Comparison of ENCODE assay signal across 32 cellular contexts in genomic region chr12:49562233-49562632, GRCh38. TPM values are rescaled to one million over a fixed set of nuclear protein-coding genes. Genes with fewer than 3 reads are reported as not detected.
"Had no signal": no experiment of that assay in that cellular context is flagged by ENCODE, and none has a peak within 500 bp of the region (broad histone marks: within the 10 kb centered on the region; RNA-seq: fewer than 3 reads in every experiment).

No MANE protein-coding gene starts in this region.

- ATAC-seq: gastrocnemius medialis; left cardiac atrium; left ventricle myocardium superior; mucosa of descending colon; natural killer cell treated with Interleukin-12 subunit alpha and Interleukin-12 subunit beta and Interleukin-15 and Interleukin-18, amount 100 ng/mL, for 72 hours; pancreas; sciatic nerve; stimulated activated memory B cell treated with anti-CD40 and anti-IgM and Interleukin-4, amounts not matched to agents 10 μg/mL and 1 μg/mL and 100 μg/mL, for 72 hours; WTC11 had no signal

- H3K27me3 Mint-ChIP-seq: activated CD4-positive, alpha-beta T cell treated with anti-CD3 and anti-CD28 coated beads, Interleukin-2, amount 10 ng/mL, durations not matched to agents 7 days and 5 days; activated naive CD4-positive, alpha-beta T cell treated with anti-CD3 and anti-CD28 coated beads, Interleukin-2, amount 10 ng/mL, durations not matched to agents 7 days and 5 days; activated naive CD8-positive, alpha-beta T cell treated with anti-CD3 and anti-CD28 coated beads, Interleukin-2, amount 10 ng/mL, durations not matched to agents 7 days and 5 days; natural killer cell treated with Interleukin-12 subunit alpha and Interleukin-12 subunit beta and Interleukin-15 and Interleukin-18, amount 100 ng/mL, for 72 hours; stimulated activated memory B cell treated with anti-CD40 and anti-IgM and Interleukin-4, amounts not matched to agents 10 μg/mL and 1 μg/mL and 100 μg/mL, for 72 hours had no signal

- H3K9me3 Mint-ChIP-seq: activated CD4-positive, alpha-beta T cell treated with anti-CD3 and anti-CD28 coated beads, Interleukin-2, amount 10 ng/mL, durations not matched to agents 7 days and 5 days; activated naive CD4-positive, alpha-beta T cell treated with anti-CD3 and anti-CD28 coated beads, Interleukin-2, amount 10 ng/mL, durations not matched to agents 7 days and 5 days; activated naive CD8-positive, alpha-beta T cell treated with anti-CD3 and anti-CD28 coated beads, Interleukin-2, amount 10 ng/mL, durations not matched to agents 7 days and 5 days; brain; natural killer cell treated with Interleukin-12 subunit alpha and Interleukin-12 subunit beta and Interleukin-15 and Interleukin-18, amount 100 ng/mL, for 72 hours; stimulated activated memory B cell treated with anti-CD40 and anti-IgM and Interleukin-4, amounts not matched to agents 10 μg/mL and 1 μg/mL and 100 μg/mL, for 72 hours; WTC11 had no signal

- H3K9me3 ChIP-seq: ascending aorta, colonic mucosa, gastrocnemius medialis, mucosa of descending colon, pancreas, prostate gland, suprapubic skin, tibial artery had no signal

- H3K4me3 Mint-ChIP-seq: activated CD4-positive, alpha-beta T cell treated with anti-CD3 and anti-CD28 coated beads, Interleukin-2, amount 10 ng/mL, durations not matched to agents 7 days and 5 days; activated naive CD4-positive, alpha-beta T cell treated with anti-CD3 and anti-CD28 coated beads, Interleukin-2, amount 10 ng/mL, durations not matched to agents 7 days and 5 days; activated naive CD8-positive, alpha-beta T cell treated with anti-CD3 and anti-CD28 coated beads, Interleukin-2, amount 10 ng/mL, durations not matched to agents 7 days and 5 days; natural killer cell treated with Interleukin-12 subunit alpha and Interleukin-12 subunit beta and Interleukin-15 and Interleukin-18, amount 100 ng/mL, for 72 hours; stimulated activated memory B cell treated with anti-CD40 and anti-IgM and Interleukin-4, amounts not matched to agents 10 μg/mL and 1 μg/mL and 100 μg/mL, for 72 hours; WTC11 had no signal

- H3K27ac ChIP-seq: ascending aorta, cardiac muscle cell, colonic mucosa, gastrocnemius medialis, hepatocyte, pancreas, prostate gland, skin epidermis, suprapubic skin, tibial artery had no signal

- DNase-seq: activated CD4-positive, alpha-beta T cell treated with anti-CD3 and anti-CD28 coated beads for 1 hour; activated CD4-positive, alpha-beta T cell treated with anti-CD3 and anti-CD28 coated beads, Interleukin-2, amount 10 ng/mL, durations not matched to agents 7 days and 5 days; activated CD8-positive, alpha-beta memory T cell treated with anti-CD3 and anti-CD28 coated beads for 24 hours; activated gamma-delta T cell; activated naive CD4-positive, alpha-beta T cell treated with anti-CD3 and anti-CD28 coated beads, Interleukin-2, amount 10 ng/mL, durations not matched to agents 7 days and 5 days; activated naive CD8-positive, alpha-beta T cell treated with anti-CD3 and anti-CD28 coated beads, Interleukin-2, amount 10 ng/mL, durations not matched to agents 7 days and 5 days; activated T-cell treated with anti-CD3 and anti-CD28 coated beads, Interleukin-2, amount 50 U/mL, for 1 hour; cerebellar nuclear complex; colonic mucosa; effector memory CD4-positive, alpha-beta T cell; erythroblast; gastrocnemius medialis; mucosa of descending colon; retina; stimulated activated CD4-positive, alpha-beta T cell treated with anti-CD3 and anti-CD28 coated beads, Interleukin-4, amount 100 ng/mL, for 24 hours; T-helper 2 cell; tibial artery had no signal

- H3K27ac Mint-ChIP-seq: activated CD4-positive, alpha-beta T cell treated with anti-CD3 and anti-CD28 coated beads, Interleukin-2, amount 10 ng/mL, durations not matched to agents 7 days and 5 days; activated naive CD4-positive, alpha-beta T cell treated with anti-CD3 and anti-CD28 coated beads, Interleukin-2, amount 10 ng/mL, durations not matched to agents 7 days and 5 days; activated naive CD8-positive, alpha-beta T cell treated with anti-CD3 and anti-CD28 coated beads, Interleukin-2, amount 10 ng/mL, durations not matched to agents 7 days and 5 days; brain; stimulated activated memory B cell treated with anti-CD40 and anti-IgM and Interleukin-4, amounts not matched to agents 10 μg/mL and 1 μg/mL and 100 μg/mL, for 72 hours; WTC11 had no signal

- H3K27me3 ChIP-seq: ascending aorta, cardiac muscle cell, colonic mucosa, gastrocnemius medialis, hepatocyte, pancreas, suprapubic skin, tibial artery had no signal

RNA-seq across cellular contexts. Expression of gene KCNH3, which starts 23.4 kb away (rescaled TPM):
- total RNA-seq: ascending aorta, gastrocnemius medialis, lung microvascular endothelial cell had no signal

RNA-seq across cellular contexts. Expression of gene FAM186B, which starts 43.2 kb away (rescaled TPM):
- total RNA-seq: ascending aorta had no signal
